ENCODE assay signal across 8 cellular contexts in genomic region chr4:95510145-95510544, GRCh38. TPM values are rescaled to one million over a fixed set of nuclear protein-coding genes. Genes with fewer than 3 reads are reported as not detected.
DNase-seq lines count a peak whose midpoint lies in the region; ATAC-seq and TF ChIP-seq lines count a peak whose summit lies in the region.

No MANE protein-coding gene starts in this region.

- no peaks in the 10 kb centered on the region for H3K36me3 Mint-ChIP-seq in stimulated activated naive B cell treated with anti-CD40 and anti-IgM and Interleukin-4, amounts not matched to agents 10 μg/mL and 1 μg/mL and 100 μg/mL, for 72 hours

- CTCF ChIA-PET in OCI-LY7 (lab: Charles Lee; ENCODE audit: unreplicated experiment): no interaction called here

- H3K79me2 ChIP-seq in OCI-LY7 (ENCODE audit: insufficient read depth, low read depth, low read length): no peaks in the 10 kb centered on the region

- intact Hi-C loops in heart left ventricle (cut with DNase I): loop anchor here in 1 of 10 donors (10.0 kb wide), 1 partner anchor 525 kb away; no protein-coding TSS in a partner anchor
- intact Hi-C loops in right cardiac atrium (cut with DNase I): no loop called here
- intact Hi-C loops in OCI-LY7 (cut with micrococcal nuclease; ENCODE audit: unreplicated experiment): no loop called here
- intact Hi-C loops in upper lobe of right lung (cut with DNase I): no loop called here

- H3K9me3 ChIP-seq in heart left ventricle (no peaks in the 10 kb centered on the region), right cardiac atrium (ENCODE audit: control insufficient read depth, low read length) (no peaks in the 10 kb centered on the region), OCI-LY7 (ENCODE audit: low read length) (no peaks in the 10 kb centered on the region), upper lobe of right lung (no peaks in the 10 kb centered on the region)
- no peaks in the 10 kb centered on the region for H3K9me3 ChIP-seq in effector memory CD4-positive, alpha-beta T cell (ENCODE audit: control insufficient read depth, low read length)

- H3K4me1 Mint-ChIP-seq in stimulated activated naive B cell treated with anti-CD40 and anti-IgM and Interleukin-4, amounts not matched to agents 10 μg/mL and 1 μg/mL and 100 μg/mL, for 72 hours: no peaks in the 10 kb centered on the region

- TF ChIP-seq CTCF in heart left ventricle (IDR thresholded peaks at IDR 0.05): peak; percentile 43 to 74 (median 57)
- TF ChIP-seq CTCF in OCI-LY7 (conservative IDR thresholded peaks at IDR 0.05; ENCODE audit: low read length): peak; percentile 74
- peak; percentile 52 for TF ChIP-seq CTCF in fibroblast of mammary gland (conservative IDR thresholded peaks at IDR 0.05; ENCODE audit: control insufficient read depth, insufficient read depth, low read depth, low read length)
- peak; percentile 67 for TF ChIP-seq CTCF in upper lobe of right lung (IDR thresholded peaks at IDR 0.05)

- no peak for ATAC-seq in heart left ventricle
- ATAC-seq in right cardiac atrium: no peak
- ATAC-seq in upper lobe of right lung: peak; percentile 53
- no peak for ATAC-seq in stimulated activated naive B cell treated with anti-CD40 and anti-IgM and Interleukin-4, amounts not matched to agents 10 μg/mL and 1 μg/mL and 100 μg/mL, for 72 hours (replicated peaks)

- H3K4me2 ChIP-seq in OCI-LY7 (ENCODE audit: low read length): no peak overlapping the region

- POLR2A ChIA-PET in OCI-LY7 (lab: Charles Lee): no interaction called here

- H3K27me3 Mint-ChIP-seq in stimulated activated naive B cell treated with anti-CD40 and anti-IgM and Interleukin-4, amounts not matched to agents 10 μg/mL and 1 μg/mL and 100 μg/mL, for 72 hours: no peaks in the 10 kb centered on the region

- no peaks in the 10 kb centered on the region for H3K9me3 Mint-ChIP-seq in stimulated activated naive B cell treated with anti-CD40 and anti-IgM and Interleukin-4, amounts not matched to agents 10 μg/mL and 1 μg/mL and 100 μg/mL, for 72 hours

- H4K20me1 ChIP-seq in OCI-LY7 (ENCODE audit: insufficient read depth, low read length): no peaks in the 10 kb centered on the region

- no TSS peak for BruUV-seq in OCI-LY7 (replicated peaks; lab: Mats Ljungman, UMichigan)

- H3K4me1 ChIP-seq in heart left ventricle (peaks cover 0 to 7% (median 0%) of the 10 kb centered on the region in 12 donors), right cardiac atrium (ENCODE audit: control insufficient read depth, insufficient read depth, low read length) (no peaks in the 10 kb centered on the region), OCI-LY7 (ENCODE audit: insufficient read depth, low read length, poor library complexity, severe bottlenecking) (no peaks in the 10 kb centered on the region), upper lobe of right lung (no peaks in the 10 kb centered on the region)
- no peaks in the 10 kb centered on the region for H3K4me1 ChIP-seq in effector memory CD4-positive, alpha-beta T cell (ENCODE audit: control insufficient read depth, insufficient read depth, low read length, poor library complexity, severe bottlenecking)

- WGBS in heart left ventricle, 4 donors: 3 to 6% (median 4%) methylated on average over 2 of the region's 2 CpGs
- WGBS in right cardiac atrium: 6% methylated on average over 2 of the region's 2 CpGs

- H3K4me3 ChIP-seq in heart left ventricle (no peak overlapping the region), right cardiac atrium (ENCODE audit: low read length) (no peak overlapping the region), OCI-LY7 (ENCODE audit: low read depth, low read length, poor library complexity, severe bottlenecking) (no peak overlapping the region), fibroblast of mammary gland (ENCODE audit: control insufficient read depth, low read depth, low read length) (no peak overlapping the region), upper lobe of right lung (no peak overlapping the region)
- H3K4me3 ChIP-seq in effector memory CD4-positive, alpha-beta T cell (ENCODE audit: insufficient read depth, low read depth, low read length, poor library complexity, severe bottlenecking): no peak overlapping the region

- H3K36me3 ChIP-seq in heart left ventricle: no peaks in the 10 kb centered on the region
- H3K36me3 ChIP-seq in OCI-LY7 (ENCODE audit: insufficient read depth, low read length): no peaks in the 10 kb centered on the region
- H3K36me3 ChIP-seq in upper lobe of right lung: no peaks in the 10 kb centered on the region
- H3K36me3 ChIP-seq in effector memory CD4-positive, alpha-beta T cell (ENCODE audit: control insufficient read depth, insufficient read depth, low read length): no peaks in the 10 kb centered on the region

- no peak overlapping the region for H3K4me3 Mint-ChIP-seq in stimulated activated naive B cell treated with anti-CD40 and anti-IgM and Interleukin-4, amounts not matched to agents 10 μg/mL and 1 μg/mL and 100 μg/mL, for 72 hours

- no peak overlapping the region for H3K27ac Mint-ChIP-seq in stimulated activated naive B cell treated with anti-CD40 and anti-IgM and Interleukin-4, amounts not matched to agents 10 μg/mL and 1 μg/mL and 100 μg/mL, for 72 hours

- H3K27me3 ChIP-seq in heart left ventricle: no peaks in the 10 kb centered on the region
- no peaks in the 10 kb centered on the region for H3K27me3 ChIP-seq in right cardiac atrium (ENCODE audit: control insufficient read depth, insufficient read depth)
- no peaks in the 10 kb centered on the region for H3K27me3 ChIP-seq in upper lobe of right lung
- no peaks in the 10 kb centered on the region for H3K27me3 ChIP-seq in effector memory CD4-positive, alpha-beta T cell (replicated peaks; ENCODE audit: control insufficient read depth, insufficient read depth, low read length, poor library complexity, severe bottlenecking)

- H2AFZ ChIP-seq in OCI-LY7 (ENCODE audit: low read length): no peak overlapping the region

- TF ChIP-seq POLR2A in heart left ventricle (IDR thresholded peaks at IDR 0.05): no peak

- no peaks in the 10 kb centered on the region for H3K9me2 ChIP-seq in OCI-LY7 (ENCODE audit: insufficient read depth, low read length)

- no peak overlapping the region for H3K27ac ChIP-seq in heart left ventricle
- no peak overlapping the region for H3K27ac ChIP-seq in right cardiac atrium (ENCODE audit: low read length)
- H3K27ac ChIP-seq in OCI-LY7 (ENCODE audit: low read depth, low read length, poor library complexity, severe bottlenecking): no peak overlapping the region
- no peak overlapping the region for H3K27ac ChIP-seq in upper lobe of right lung
- no peak overlapping the region for H3K27ac ChIP-seq in effector memory CD4-positive, alpha-beta T cell (ENCODE audit: insufficient read depth, low read length, poor library complexity, severe bottlenecking)

- DNase-seq in heart left ventricle: no peak
- DNase-seq in right cardiac atrium: no peak
- DNase-seq in OCI-LY7 (ENCODE audit: low spot score): peak; percentile 14
- DNase-seq in fibroblast of mammary gland (ENCODE audit: low read depth): peak; percentile 21
- no peak for DNase-seq in upper lobe of right lung
- DNase-seq in HuH-7 (ENCODE audit: low spot score): no peak
- no peak for DNase-seq in stimulated activated naive B cell treated with anti-CD40 and anti-IgM and Interleukin-4, amounts not matched to agents 10 μg/mL and 1 μg/mL and 100 μg/mL, for 72 hours
- no peak for DNase-seq in effector memory CD4-positive, alpha-beta T cell

RNA-seq across cellular contexts. Expression of gene UNC5C, which starts 38.6 kb away (rescaled TPM):
- 1 to 10 TPM; 1.3 to 2.8 (median 1.8) TPM for total RNA-seq in heart left ventricle
- polyA plus RNA-seq in heart left ventricle: under 1 TPM; 0.23 to 0.69 TPM
- 1 to 10 TPM; 4.0 to 8.4 (median 6.7) TPM for total RNA-seq in right cardiac atrium
- polyA plus RNA-seq in right cardiac atrium: 1.3 TPM
- total RNA-seq in OCI-LY7 (2014; rRNA removed; shearing (Covaris generic)): not detected in 2 replicates
- total RNA-seq in OCI-LY7 (2022): not detected in 2 replicates
- total RNA-seq in upper lobe of right lung: 6.7 TPM

Comparison
In these comparisons a context has a peak if more than half of its experiments do, and no peak if none do; other contexts are left out.
1. DNase-seq: peak in OCI-LY7 (single experiment) and fibroblast of mammary gland (single experiment); none in heart left ventricle (0 of 5), right cardiac atrium (0 of 3), upper lobe of right lung (single experiment), HuH-7 (single experiment), stimulated activated naive B cell treated with anti-CD40 and anti-IgM and Interleukin-4, amounts not matched to agents 10 μg/mL and 1 μg/mL and 100 μg/mL, for 72 hours (single experiment) and effector memory CD4-positive, alpha-beta T cell (0 of 3).
2. Peak in every context shown above with its lines, with median percentiles within 50 percentile points of each other: CTCF ChIP-seq.